In the genomic region with DNA sequence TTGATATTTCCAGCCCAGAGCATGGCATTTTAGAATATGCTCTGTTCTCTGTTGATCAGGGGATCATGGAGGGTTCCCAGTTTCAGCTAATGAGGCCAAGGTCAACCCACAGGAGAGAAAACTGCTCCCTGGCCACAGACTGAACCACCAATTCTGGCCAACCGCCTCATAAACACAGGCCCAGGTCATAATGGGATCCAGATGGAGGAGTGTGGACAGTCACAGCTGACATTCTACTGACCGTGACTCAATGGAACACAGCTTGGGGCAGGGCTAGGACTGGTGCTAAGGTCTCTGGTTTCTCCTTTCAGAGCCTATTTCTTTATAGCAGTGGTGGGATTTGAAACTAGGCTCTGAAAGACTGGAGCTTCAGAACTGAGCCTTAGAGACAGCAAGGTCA, we compare ENCODE assay signal across 17 cellular contexts.
A peak's percentile ranks its signal among the peaks of the same experiment; 100 is the strongest.
DNase-seq lines count a peak whose midpoint lies in the region; TF ChIP-seq lines count a peak whose summit lies in the region.
"Had no signal": no experiment of that assay in that cellular context is flagged by ENCODE, and none has a peak within 500 bp of the region (broad histone marks: within the 10 kb centered on the region; RNA-seq: fewer than 3 reads in every experiment).

No MANE protein-coding gene starts in this region.

- DNase-seq in AG10803 (ENCODE audit: low read depth) (peak; percentile 90), RPMI7951 (ENCODE audit: low read depth) (peak; percentile 98), fibroblast of mammary gland (ENCODE audit: low read depth) (peak; percentile 97), progenitor cell of endocrine pancreas (ENCODE audit: low spot score, unreplicated experiment) (no peak), esophagus muscularis mucosa (ENCODE audit: extremely low spot score) (no peak), DMS53 treated with DMSO at 0.1 percent for 48 hours (lab: John Stamatoyannopoulos, UW; ENCODE audit: unreplicated experiment) (no peak), GF-D8 (lab: John Stamatoyannopoulos, UW) (no peak)
- no peak for DNase-seq in effector CD8-positive, alpha-beta T cell (lab: John Stamatoyannopoulos, UW)
- DNase-seq: cortex of kidney; GDM1; heart right ventricle; NCI-H1694; NCI-H526 treated with DMSO at 0.1 percent for 48 hours; posterior cingulate gyrus; stimulated activated CD4-positive, alpha-beta T cell treated with anti-CD3 and anti-CD28 coated beads, Interleukin-1b, Interleukin-23, amount 100 ng/mL, for 48 hours had no signal

- no peak for TF ChIP-seq EP300 in esophagus muscularis mucosa (IDR thresholded peaks at IDR 0.05)

- TF ChIP-seq CTCF in AG10803 (conservative IDR thresholded peaks at IDR 0.05; ENCODE audit: low read length), result no peak
- no peak for TF ChIP-seq CTCF in fibroblast of mammary gland (conservative IDR thresholded peaks at IDR 0.05; ENCODE audit: control insufficient read depth, insufficient read depth, low read depth, low read length)
- no peak for TF ChIP-seq CTCF in progenitor cell of endocrine pancreas (IDR thresholded peaks at IDR 0.05; ENCODE audit: unreplicated experiment)
- no peak for TF ChIP-seq CTCF in esophagus muscularis mucosa (IDR thresholded peaks at IDR 0.05)

- no peaks in the 10 kb centered on the region for H3K27me3 Mint-ChIP-seq in progenitor cell of endocrine pancreas
- H3K27me3 Mint-ChIP-seq: activated naive CD4-positive, alpha-beta T cell treated with anti-CD3 and anti-CD28 coated beads, Interleukin-2, amount 50 U/mL, for 24 hours had no signal

- H3K4me1 ChIP-seq in esophagus muscularis mucosa, result peaks cover 30 to 58% (median 33%) of the 10 kb centered on the region in 4 donors

- H3K4me3 ChIP-seq in AG10803 (ENCODE audit: low read length) (no peak overlapping the region), fibroblast of mammary gland (ENCODE audit: control insufficient read depth, low read depth, low read length) (no peak overlapping the region), esophagus muscularis mucosa (no peak overlapping the region)
- H3K4me3 ChIP-seq: heart right ventricle had no signal

- 68% methylated on average over 2 of the region's 2 CpGs for WGBS in esophagus muscularis mucosa

- H3K4me1 Mint-ChIP-seq in progenitor cell of endocrine pancreas (ENCODE audit: low read depth), result peaks cover 43% of the 10 kb centered on the region

- H3K27ac ChIP-seq in esophagus muscularis mucosa (replicated peaks in 1 of 4), result no peak overlapping the region

- intact Hi-C loops in esophagus muscularis mucosa (cut with DNase I), result loop anchor here (10.0 kb wide), 1 partner anchor 65 kb away; a partner anchor contains a TSS

- H3K36me3 ChIP-seq in esophagus muscularis mucosa, result peaks cover 0 to 50% (median 26%) of the 10 kb centered on the region in 4 donors

- no peak overlapping the region for H3K4me3 Mint-ChIP-seq in progenitor cell of endocrine pancreas (ENCODE audit: low read depth)
- H3K4me3 Mint-ChIP-seq: activated naive CD4-positive, alpha-beta T cell treated with anti-CD3 and anti-CD28 coated beads, Interleukin-2, amount 50 U/mL, for 24 hours; CD14-positive monocyte had no signal

- TF ChIP-seq POLR2A in esophagus muscularis mucosa (IDR thresholded peaks at IDR 0.05; ENCODE audit: low read depth), result no peak

- peaks cover 3% of the 10 kb centered on the region for H3K9me3 Mint-ChIP-seq in progenitor cell of endocrine pancreas (ENCODE audit: low read depth)
- H3K9me3 Mint-ChIP-seq: activated naive CD4-positive, alpha-beta T cell treated with anti-CD3 and anti-CD28 coated beads, Interleukin-2, amount 50 U/mL, for 24 hours had no signal

- H3K9me3 ChIP-seq in esophagus muscularis mucosa, result no peaks in the 10 kb centered on the region
- H3K9me3 ChIP-seq: heart right ventricle had no signal

- no peaks in the 10 kb centered on the region for H3K27me3 ChIP-seq in esophagus muscularis mucosa
- H3K27me3 ChIP-seq: heart right ventricle had no signal

- H3K27ac Mint-ChIP-seq in progenitor cell of endocrine pancreas, result peak overlapping the region; percentile 68
- H3K27ac Mint-ChIP-seq: activated naive CD4-positive, alpha-beta T cell treated with anti-CD3 and anti-CD28 coated beads, Interleukin-2, amount 50 U/mL, for 24 hours had no signal

- peaks cover 25% of the 10 kb centered on the region for H3K36me3 Mint-ChIP-seq in progenitor cell of endocrine pancreas (ENCODE audit: insufficient read depth)

Comparison
In these comparisons a context has a peak if more than half of its experiments do, and no peak if none do; other contexts are left out.
1. DNase-seq: peak in AG10803 (single experiment), RPMI7951 (single experiment) and fibroblast of mammary gland (single experiment); none in progenitor cell of endocrine pancreas (single experiment), esophagus muscularis mucosa (single experiment), effector CD8-positive, alpha-beta T cell (single experiment), DMS53 treated with DMSO at 0.1 percent for 48 hours (single experiment) and GF-D8 (single experiment).